Comparison of ENCODE assay signal across 11 cellular contexts in genomic region chr3:153210116-153210515, GRCh38. TPM values are rescaled to one million over a fixed set of nuclear protein-coding genes. Genes with fewer than 3 reads are reported as not detected.
DNase-seq lines count a peak whose midpoint lies in the region; ATAC-seq, FAIRE-seq and TF ChIP-seq lines count a peak whose summit lies in the region.
"Had no signal": no experiment of that assay in that cellular context is flagged by ENCODE, and none has a peak within 500 bp of the region (broad histone marks: within the 10 kb centered on the region; RNA-seq: fewer than 3 reads in every experiment).

No MANE protein-coding gene starts in this region.

- peak overlapping the region; percentile 25 for H3K27ac ChIP-seq in keratinocyte (ENCODE audit: control insufficient read depth, insufficient read depth, low read length)
- H3K27ac ChIP-seq: pancreas had no signal

- no peaks in the 10 kb centered on the region for H3K79me2 ChIP-seq in keratinocyte (ENCODE audit: control insufficient read depth, insufficient read depth, low read length)

- no peak for FAIRE-seq in keratinocyte (lab: Jason Lieb, UNC)
- FAIRE-seq: pancreas had no signal

- peak overlapping the region; percentile 75 for H3K27ac Mint-ChIP-seq in HFFc6
- no peak overlapping the region for H3K27ac Mint-ChIP-seq in activated naive CD8-positive, alpha-beta T cell treated with anti-CD3 and anti-CD28 coated beads, Interleukin-2, amount 10 ng/mL, durations not matched to agents 7 days and 5 days

- peak overlapping the region; percentile 45 for H2AFZ ChIP-seq in keratinocyte (ENCODE audit: control insufficient read depth, low read length)

- no peaks in the 10 kb centered on the region for H3K9me3 Mint-ChIP-seq in HFFc6
- H3K9me3 Mint-ChIP-seq in activated naive CD8-positive, alpha-beta T cell treated with anti-CD3 and anti-CD28 coated beads, Interleukin-2, amount 10 ng/mL, durations not matched to agents 7 days and 5 days = no peaks in the 10 kb centered on the region

- peaks cover 16% of the 10 kb centered on the region for H3K4me1 ChIP-seq in keratinocyte (ENCODE audit: control insufficient read depth, extremely low read depth, insufficient read depth, low read length)
- H3K4me1 ChIP-seq: pancreas had no signal

- H3K36me3 Mint-ChIP-seq in HFFc6 (ENCODE audit: low read depth) = no peaks in the 10 kb centered on the region
- no peaks in the 10 kb centered on the region for H3K36me3 Mint-ChIP-seq in activated naive CD8-positive, alpha-beta T cell treated with anti-CD3 and anti-CD28 coated beads, Interleukin-2, amount 10 ng/mL, durations not matched to agents 7 days and 5 days

- no peaks in the 10 kb centered on the region for H3K9me3 ChIP-seq in keratinocyte (ENCODE audit: control insufficient read depth, low read depth, low read length)
- H3K9me3 ChIP-seq: pancreas had no signal

- H3K4me2 ChIP-seq in keratinocyte (ENCODE audit: control insufficient read depth, extremely low read depth, insufficient read depth, low read depth, low read length) = peak overlapping the region; percentile 49

- H3K27me3 Mint-ChIP-seq in HFFc6 (ENCODE audit: insufficient read depth) = no peaks in the 10 kb centered on the region
- no peaks in the 10 kb centered on the region for H3K27me3 Mint-ChIP-seq in activated naive CD8-positive, alpha-beta T cell treated with anti-CD3 and anti-CD28 coated beads, Interleukin-2, amount 10 ng/mL, durations not matched to agents 7 days and 5 days

- ATAC-seq in activated naive CD8-positive, alpha-beta T cell treated with anti-CD3 and anti-CD28 coated beads, Interleukin-2, amount 10 ng/mL, durations not matched to agents 7 days and 5 days (ENCODE audit: low read depth) = peak; percentile 54
- ATAC-seq in GM21390 (IDR thresholded peaks at IDR 0.05; ENCODE audit: unreplicated experiment) = no peak

- H3K4me1 Mint-ChIP-seq in HFFc6 (ENCODE audit: low read depth) = peaks cover 40% of the 10 kb centered on the region
- peaks cover 6% of the 10 kb centered on the region for H3K4me1 Mint-ChIP-seq in activated naive CD8-positive, alpha-beta T cell treated with anti-CD3 and anti-CD28 coated beads, Interleukin-2, amount 10 ng/mL, durations not matched to agents 7 days and 5 days

- CTCF ChIA-PET in BJ (lab: Yijun Ruan, JAX) = interaction anchor here (0.6 to 1.4 kb wide), 5 partner anchors 12 to 70 kb away, joined by 3 to 5 read pairs (median 3); no protein-coding TSS in a partner anchor

- POLR2A ChIA-PET in BJ (lab: Charles Lee) = no interaction called here
- POLR2A ChIA-PET in activated naive CD8-positive, alpha-beta T cell treated with anti-CD3 and anti-CD28 coated beads, Interleukin-2, amount 10 ng/mL, durations not matched to agents 7 days and 5 days (lab: Charles Lee) = no interaction called here

- TF ChIP-seq CTCF in BJ (IDR thresholded peaks at IDR 0.05; ENCODE audit: insufficient read depth, low read depth, low read length) (peak; percentile 13; the same call in 1 of the 2 replicates), HFFc6 (IDR thresholded peaks at IDR 0.05) (peak; percentile 50), keratinocyte (optimal IDR thresholded peaks at IDR 0.05 in 1 of 3, IDR thresholded peaks at IDR 0.05 in 1 of 3, conservative IDR thresholded peaks at IDR 0.05 in 1 of 3; ENCODE audit: extremely low read depth in 1 of 3, insufficient read depth in 2 of 3, low read length in 3 of 3) (peak in 2 of 3 experiments; percentile 4 to 9)

- peak overlapping the region; percentile 44 for H3K4me3 Mint-ChIP-seq in HFFc6
- H3K4me3 Mint-ChIP-seq in activated naive CD8-positive, alpha-beta T cell treated with anti-CD3 and anti-CD28 coated beads, Interleukin-2, amount 10 ng/mL, durations not matched to agents 7 days and 5 days = no peak overlapping the region

- no peak overlapping the region for H3K9ac ChIP-seq in keratinocyte (ENCODE audit: control insufficient read depth, extremely low read depth, insufficient read depth, low read length)

- dilution Hi-C loops in keratinocyte (cut with MboI; ENCODE audit: extremely low pct_ligation_motif_present, low sequenced_read_pairs) = no loop called here

- H4K20me1 ChIP-seq in keratinocyte (ENCODE audit: control insufficient read depth, extremely low read depth, insufficient read depth, low read length) = no peaks in the 10 kb centered on the region

- no peaks in the 10 kb centered on the region for H3K9me1 ChIP-seq in keratinocyte (ENCODE audit: control insufficient read depth, extremely low read depth, insufficient read depth, low read length)

- H3K27me3 ChIP-seq in BJ (ENCODE audit: control insufficient read depth, insufficient read depth, low read length) (no peaks in the 10 kb centered on the region), keratinocyte (ENCODE audit: control insufficient read depth, extremely low read depth, insufficient read depth, low read length) (no peaks in the 10 kb centered on the region)
- H3K27me3 ChIP-seq: pancreas had no signal

- DNase-seq in BJ (ENCODE audit: low read depth) (no peak), HFFc6 (peak; percentile 30), keratinocyte (ENCODE audit: low read depth, low spot score) (no peak), ecto neural progenitor cell (ENCODE audit: low spot score) (no peak), middle frontal gyrus (ENCODE audit: extremely low spot score, low spot score) (no peak), NCI-H1694 treated with DMSO at 0.1 percent for 48 hours (lab: John Stamatoyannopoulos, UW) (no peak)
- no peak for DNase-seq in activated naive CD8-positive, alpha-beta T cell treated with anti-CD3 and anti-CD28 coated beads, Interleukin-2, amount 10 ng/mL, durations not matched to agents 7 days and 5 days
- DNase-seq: erythroblast, NCI-H82 had no signal

- H3K4me3 ChIP-seq in BJ (ENCODE audit: low read depth, low read length) (no peak overlapping the region), keratinocyte (ENCODE audit: control insufficient read depth in 2 of 3, extremely low read depth in 1 of 3, insufficient read depth in 2 of 3, low read depth in 1 of 3, low read length in 3 of 3) (no peak overlapping the region)
- H3K4me3 ChIP-seq: pancreas had no signal

- H3K36me3 ChIP-seq in BJ (ENCODE audit: control insufficient read depth, insufficient read depth, low read length) (no peaks in the 10 kb centered on the region), keratinocyte (ENCODE audit: control insufficient read depth in 2 of 2, extremely low read depth in 1 of 2, insufficient read depth in 2 of 2, low read length in 2 of 2) (no peaks in the 10 kb centered on the region)
- H3K36me3 ChIP-seq: pancreas had no signal

RNA-seq across cellular contexts. Expression of gene RAP2B, which starts 48.1 kb away (rescaled TPM):
- polyA plus RNA-seq in BJ (2011; rRNA removed) = 7.0 and 7.2 TPM in 2 replicates
- polyA minus RNA-seq in BJ (2011; rRNA and poly(A)+ RNA removed) = 14.9 and 19.2 TPM in 2 replicates
- total RNA-seq in HFFc6 (2021; fragmentation: NEBNext Ultra II Directional; extraction: Animal tissue kit (Norgen Biotek cat#: 25700)) = 10 to 100 TPM; 13.3 to 20.9 (median 18.6) TPM
- total RNA-seq in activated naive CD8-positive, alpha-beta T cell treated with anti-CD3 and anti-CD28 coated beads, Interleukin-2, amount 10 ng/mL, durations not matched to agents 7 days and 5 days = 10 to 100 TPM; 19.3 to 20.7 TPM
- 17.0 to 20.1 TPM (median 19.7 TPM) in 3 replicates for polyA plus RNA-seq in keratinocyte
- polyA plus RNA-seq in keratinocyte (2011; ENCODE audit: low read depth) = 11.3 TPM
- 15.2 and 16.7 TPM in 2 replicates for polyA plus RNA-seq in keratinocyte (2011; cell fraction: cytosol; rRNA removed)
- 28.1 and 28.9 TPM in 2 replicates for polyA plus RNA-seq in keratinocyte (2011; cell fraction: nucleus; rRNA removed)
- polyA plus RNA-seq in keratinocyte (2012; ENCODE audit: low replicate concordance) = 22.5 and 24.8 TPM in 2 replicates
- 20.7 to 42.1 TPM (median 37.9 TPM) in 3 replicates for polyA minus RNA-seq in keratinocyte
- 94.8 TPM for polyA minus RNA-seq in keratinocyte (2011; cell fraction: cytosol; rRNA and poly(A)+ RNA removed)
- polyA minus RNA-seq in keratinocyte (2011; cell fraction: nucleus; rRNA and poly(A)+ RNA removed) = 52.3 and 72.3 TPM in 2 replicates
